ENCODE assay signal across 16 cellular contexts in the genomic region with DNA sequence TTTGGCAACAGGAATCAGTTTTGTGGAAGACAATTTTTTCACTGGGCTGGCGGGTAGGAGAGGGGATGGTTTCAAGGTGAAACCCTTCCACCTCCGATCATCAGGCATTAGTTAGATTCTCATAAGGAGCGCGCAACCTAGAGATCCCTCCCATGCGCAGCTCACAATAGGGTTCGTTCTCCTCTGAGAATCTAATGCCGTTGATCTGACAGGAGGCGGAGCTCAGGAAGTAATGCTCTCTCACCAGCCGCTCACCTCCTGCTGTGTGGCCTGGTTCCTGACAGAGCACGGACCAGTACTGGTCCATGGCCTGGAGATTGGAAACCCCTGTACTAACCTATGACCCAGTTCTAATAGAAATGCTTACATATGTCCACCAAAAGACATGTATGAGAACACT.
DNase-seq lines count a peak whose midpoint lies in the region; ATAC-seq, FAIRE-seq and TF ChIP-seq lines count a peak whose summit lies in the region.
"Had no signal": no experiment of that assay in that cellular context is flagged by ENCODE, and none has a peak within 500 bp of the region (broad histone marks: within the 10 kb centered on the region; RNA-seq: fewer than 3 reads in every experiment).

No MANE protein-coding gene starts in this region.

- H3K36me3 Mint-ChIP-seq in GM23338 (ENCODE audit: low read depth), result no peaks in the 10 kb centered on the region; the same call in 2 of the 3 replicates

- H3K9me2 ChIP-seq in GM23338 (ENCODE audit: insufficient read depth), result no peaks in the 10 kb centered on the region

- no peak overlapping the region for H3K27ac Mint-ChIP-seq in GM23338
- H3K27ac Mint-ChIP-seq: CD4-positive, alpha-beta memory T cell; HFFc6 had no signal

- dilution Hi-C loops in mammary epithelial cell (cut with HindIII; ENCODE audit: low sequenced_read_pairs), result no loop called here

- H3F3A ChIP-seq in GM23338 (replicated peaks; ENCODE audit: low read depth), result no peaks in the 10 kb centered on the region

- no peaks in the 10 kb centered on the region for H3K9me1 ChIP-seq in K562 (ENCODE audit: control insufficient read depth, insufficient read depth, low read length)

- no peak overlapping the region for H3K4me2 ChIP-seq in GM23338
- H3K4me2 ChIP-seq in K562 (ENCODE audit: insufficient read depth, low read length), result peak overlapping the region; percentile 14; the same call in 1 of the 2 replicates
- no peak overlapping the region for H3K4me2 ChIP-seq in HepG2 (ENCODE audit: low read depth, low read length)
- H3K4me2 ChIP-seq in mammary epithelial cell (ENCODE audit: insufficient read depth, low read depth, low read length), result no peak overlapping the region
- H3K4me2 ChIP-seq: A549 had no signal

- intact Hi-C loops in K562 (cut with micrococcal nuclease) (no loop called here), HepG2 (cut with micrococcal nuclease; ENCODE audit: unreplicated experiment) (no loop called here), mammary epithelial cell (cut with micrococcal nuclease) (no loop called here)

- ATAC-seq in GM23338 (peak; percentile 53; the same call in 2 of the 3 replicates), K562 (peak; percentile 89), HepG2 (no peak)
- ATAC-seq: A549 had no signal

- peak; percentile 51 for FAIRE-seq in K562 (lab: Jason Lieb, UNC)
- no peak for FAIRE-seq in HepG2 (lab: Jason Lieb, UNC)
- FAIRE-seq: A549 had no signal

- H3K4me1 ChIP-seq in GM23338 (ENCODE audit: insufficient read depth), result 0 out of 2 replicates have a peak, but pooled peaks cover 4% of the 10 kb centered on the region
- peaks cover 6 to 18% of the 10 kb centered on the region in 2 experiments; a peak in 4 of 5 replicates for H3K4me1 ChIP-seq in K562 (replicated peaks in 1 of 2; ENCODE audit: control insufficient read depth in 2 of 2, insufficient read depth in 2 of 2, low read length in 2 of 2)
- H3K4me1 ChIP-seq in HepG2 (ENCODE audit: insufficient read depth, low read length), result peaks cover 15% of the 10 kb centered on the region
- H3K4me1 ChIP-seq in mammary epithelial cell (ENCODE audit: insufficient read depth, low read length), result no peaks in the 10 kb centered on the region
- H3K4me1 ChIP-seq: A549 had no signal

- TF ChIP-seq RAD21 in K562 (CRISPR knock-in tag; conservative IDR thresholded peaks at IDR 0.05 in 1 of 2, IDR thresholded peaks at IDR 0.05 in 1 of 2), result no peak
- no peak for TF ChIP-seq RAD21 in HepG2 (CRISPR knock-in tag; IDR thresholded peaks at IDR 0.05)

- peaks cover 2% of the 10 kb centered on the region; the same call in 1 of the 2 replicates for H3K79me2 ChIP-seq in GM23338 (replicated peaks; ENCODE audit: insufficient read depth)
- H3K79me2 ChIP-seq in K562 (ENCODE audit: control insufficient read depth, insufficient read depth, low read length), result no peaks in the 10 kb centered on the region; the same call in 1 of the 3 replicates
- H3K79me2 ChIP-seq in HepG2 (ENCODE audit: insufficient read depth, low read length), result no peaks in the 10 kb centered on the region
- no peaks in the 10 kb centered on the region for H3K79me2 ChIP-seq in mammary epithelial cell (ENCODE audit: insufficient read depth, low read length)

- H4K20me1 ChIP-seq in GM23338 (replicated peaks; ENCODE audit: insufficient read depth) (no peaks in the 10 kb centered on the region), K562 (replicated peaks; ENCODE audit: control insufficient read depth, insufficient read depth, low read length) (no peaks in the 10 kb centered on the region), HepG2 (ENCODE audit: insufficient read depth, low read length) (no peaks in the 10 kb centered on the region; the same call in 1 of the 2 replicates), mammary epithelial cell (ENCODE audit: insufficient read depth, low read length) (no peaks in the 10 kb centered on the region)

- no peak for TF ChIP-seq EP300 in K562 (IDR thresholded peaks at IDR 0.05; ENCODE audit: low read length)
- TF ChIP-seq EP300 in HepG2 (IDR thresholded peaks at IDR 0.05; ENCODE audit: low read depth in 2 of 2, low read length in 2 of 2), result no peak
- TF ChIP-seq EP300 in HepG2 (CRISPR knock-in tag; IDR thresholded peaks at IDR 0.05; ENCODE audit: borderline replicate concordance), result no peak

- 31% methylated on average over 10 of the region's 10 CpGs for WGBS in K562 (ENCODE audit: insufficient coverage, low coverage, missing lambda C conversion rate)
- whole genome bisulfite sequencing in HepG2 (ENCODE audit: low lambda C conversion rate), result 97% methylated on average over 7 of the region's 10 CpGs
- 95% methylated on average over 10 of the region's 10 CpGs for WGBS in mammary epithelial cell (ENCODE audit: low coverage, missing lambda C conversion rate)

- H3K36me3 ChIP-seq in GM23338 (ENCODE audit: insufficient read depth) (no peaks in the 10 kb centered on the region), K562 (ENCODE audit: control insufficient read depth, insufficient read depth, low read length) (peaks cover 21% of the 10 kb centered on the region; the same call in 1 of the 3 replicates), HepG2 (replicated peaks in 1 of 2; ENCODE audit: control insufficient read depth in 1 of 2, insufficient read depth in 2 of 2, low read length in 2 of 2) (peaks cover 0 to 6% of the 10 kb centered on the region in 2 experiments; a peak in 1 of 5 replicates), mammary epithelial cell (ENCODE audit: insufficient read depth, low read length) (no peaks in the 10 kb centered on the region)
- H3K36me3 ChIP-seq: BE2C had no signal

- no peaks in the 10 kb centered on the region for H3K27me3 ChIP-seq in GM23338 (ENCODE audit: insufficient read depth)
- H3K27me3 ChIP-seq in K562 (ENCODE audit: control insufficient read depth in 2 of 2, insufficient read depth in 2 of 2, low read length in 2 of 2), result no peaks in the 10 kb centered on the region
- no peaks in the 10 kb centered on the region for H3K27me3 ChIP-seq in HepG2 (ENCODE audit: control insufficient read depth in 1 of 2, insufficient read depth in 2 of 2, low read length in 2 of 2)
- H3K27me3 ChIP-seq in mammary epithelial cell (ENCODE audit: insufficient read depth, low read length), result no peaks in the 10 kb centered on the region
- H3K27me3 ChIP-seq: BE2C had no signal

- H3K27me3 Mint-ChIP-seq in GM23338 (ENCODE audit: insufficient read depth, low read depth, poor library complexity), result no peaks in the 10 kb centered on the region
- H3K27me3 Mint-ChIP-seq: CD4-positive, alpha-beta memory T cell had no signal

- no peak overlapping the region for H3K4me3 Mint-ChIP-seq in GM23338
- H3K4me3 Mint-ChIP-seq: CD4-positive, alpha-beta memory T cell; HFFc6 had no signal

- H3K9me3 ChIP-seq in K562 (replicated peaks; ENCODE audit: control insufficient read depth, insufficient read depth, low read depth, low read length) (no peaks in the 10 kb centered on the region), HepG2 (ENCODE audit: low read length) (no peaks in the 10 kb centered on the region), mammary epithelial cell (replicated peaks; ENCODE audit: insufficient read depth, low read length) (no peaks in the 10 kb centered on the region)
- H3K9me3 ChIP-seq: BE2C had no signal

- peak; percentile 18 for DNase-seq in GM23338 (ENCODE audit: low spot score)
- DNase-seq in NCI-H2227 treated with DMSO at 0.1 percent for 48 hours (lab: John Stamatoyannopoulos, UW), result peak; percentile 32
- peak in 1 of 4 experiments; percentile 64 for DNase-seq in K562 (ENCODE audit: extremely low read depth in 1 of 4, low spot score in 3 of 4)
- peak; percentile 23 for DNase-seq in retina
- DNase-seq in HepG2 (ENCODE audit: low spot score), result no peak
- no peak for DNase-seq in dedifferentiated amniotic fluid mesenchymal stem cell (ENCODE audit: extremely low spot score)
- DNase-seq in mammary epithelial cell, result no peak
- DNase-seq: BE2C; CD4-positive, alpha-beta memory T cell; DND-41; GF-D8; HCEC 1CT; HFFc6; IMR-90 had no signal

- CTCF ChIA-PET in K562 (lab: Yijun Ruan, JAX; ENCODE audit: low intra/inter-chr PET ratio), result no interaction called here
- CTCF ChIA-PET in HepG2 (lab: Yijun Ruan, JAX; ENCODE audit: low intra/inter-chr PET ratio, low total read pairs), result no interaction called here
- CTCF ChIA-PET in mammary epithelial cell (lab: Charles Lee; ENCODE audit: low non-redundant PET), result no interaction called here

- no peak for TF ChIP-seq POLR2A in K562 (conservative IDR thresholded peaks at IDR 0.05)
- no peak for TF ChIP-seq POLR2A in HepG2 (IDR thresholded peaks at IDR 0.05; ENCODE audit: insufficient read depth in 1 of 2, low read depth in 2 of 2, low read length in 2 of 2)

- in situ Hi-C loops in K562 (cut with MboI), result no loop called here
- in situ Hi-C loops in HepG2 (cut with HindIII; ENCODE audit: extremely low pct_ligation_motif_present, low pct_unique_long_range_greater_than_20kb), result no loop called here
- in situ Hi-C loops in mammary epithelial cell (cut with MboI; ENCODE audit: low sequenced_read_pairs in 2 of 2), result no loop called here

- POLR2A ChIA-PET in K562 (lab: Yijun Ruan, JAX), result interaction anchor here (0.6 to 1.2 kb wide), 2 partner anchors 12 to 206 kb away, joined by 3 read pairs; no protein-coding TSS in a partner anchor
- POLR2A ChIA-PET in HepG2 (lab: Yijun Ruan, JAX), result no interaction called here

- peaks cover 5% of the 10 kb centered on the region for H3K4me1 Mint-ChIP-seq in GM23338
- H3K4me1 Mint-ChIP-seq: CD4-positive, alpha-beta memory T cell had no signal

- H2AFZ ChIP-seq in GM23338 (no peak overlapping the region), K562 (ENCODE audit: low read depth, low read length) (no peak overlapping the region), HepG2 (ENCODE audit: low read length) (no peak overlapping the region), mammary epithelial cell (ENCODE audit: low read depth, low read length) (no peak overlapping the region)

- H3K4me3 ChIP-seq in GM23338, result no peak overlapping the region
- no peak overlapping the region for H3K4me3 ChIP-seq in K562
- H3K4me3 ChIP-seq in HepG2 (replicated peaks in 1 of 3; ENCODE audit: insufficient read depth in 1 of 3, low read depth in 2 of 3, low read length in 3 of 3), result no peak overlapping the region
- H3K4me3 ChIP-seq in mammary epithelial cell (replicated peaks in 1 of 3; ENCODE audit: insufficient read depth in 1 of 3, low read depth in 2 of 3, low read length in 3 of 3), result no peak overlapping the region
- H3K4me3 ChIP-seq: A549 had no signal

- no peaks in the 10 kb centered on the region; the same call in 2 of the 3 replicates for H3K9me3 Mint-ChIP-seq in GM23338
- H3K9me3 Mint-ChIP-seq: HFFc6 had no signal

- TF ChIP-seq CTCF in GM23338 (conservative IDR thresholded peaks at IDR 0.05; ENCODE audit: low read depth in 2 of 2) (no peak), K562 (IDR thresholded peaks at IDR 0.05 in 2 of 3, conservative IDR thresholded peaks at IDR 0.05 in 1 of 3; ENCODE audit: insufficient read depth in 2 of 3, low read depth in 1 of 3, low read length in 3 of 3) (no peak), HepG2 (CRISPR knock-in tag; IDR thresholded peaks at IDR 0.05) (no peak), mammary epithelial cell (conservative IDR thresholded peaks at IDR 0.05 in 1 of 2, IDR thresholded peaks at IDR 0.05 in 1 of 2; ENCODE audit: extremely low read depth in 1 of 2, insufficient read depth in 1 of 2, low read depth in 1 of 2, low read length in 2 of 2) (no peak)

- BruUV-seq in K562 (replicated peaks; lab: Mats Ljungman, UMichigan) (no TSS peak), HepG2 (replicated peaks; lab: Mats Ljungman, UMichigan) (no TSS peak), mammary epithelial cell (replicated peaks; lab: Mats Ljungman, UMichigan) (no TSS peak)

- no peak overlapping the region for H3K27ac ChIP-seq in GM23338 (ENCODE audit: low read depth)
- H3K27ac ChIP-seq in K562 (ENCODE audit: extremely low read depth, low read depth, low read length), result 0 out of 3 replicates have a peak overlapping the region, but pooled peaks have one; percentile 19
- no peak overlapping the region for H3K27ac ChIP-seq in HepG2 (ENCODE audit: extremely low read length, insufficient read depth, low read length)
- H3K27ac ChIP-seq in mammary epithelial cell (ENCODE audit: insufficient read depth, low read depth, low read length), result no peak overlapping the region
- H3K27ac ChIP-seq: A549, C4-2B had no signal

- H3K9ac ChIP-seq in K562 (ENCODE audit: insufficient read depth in 1 of 2, low read depth in 2 of 2, low read length in 2 of 2), result peak overlapping the region in 1 of 2 experiments; percentile 7; a peak in 1 of 4 replicates
- H3K9ac ChIP-seq in HepG2 (ENCODE audit: insufficient read depth, low read depth, low read length), result no peak overlapping the region
- no peak overlapping the region for H3K9ac ChIP-seq in mammary epithelial cell (ENCODE audit: insufficient read depth, low read length)

Comparison
In these comparisons a context has a peak if more than half of its experiments do, and no peak if none do; other contexts are left out.
1. DNase-seq: peak in GM23338 (single experiment), NCI-H2227 treated with DMSO at 0.1 percent for 48 hours (single experiment) and retina (single experiment); none in HepG2 (single experiment), dedifferentiated amniotic fluid mesenchymal stem cell (single experiment) and mammary epithelial cell (single experiment).